10 cellular contexts compared by ENCODE assay signal in genomic region chr17:39224778-39225307, GRCh38. TPM values are rescaled to one million over a fixed set of nuclear protein-coding genes. Genes with fewer than 3 reads are reported as not detected.
DNase-seq lines count a peak whose midpoint lies in the region; ATAC-seq and TF ChIP-seq lines count a peak whose summit lies in the region.
"Had no signal": no experiment of that assay in that cellular context is flagged by ENCODE, and none has a peak within 500 bp of the region (broad histone marks: within the 10 kb centered on the region; RNA-seq: fewer than 3 reads in every experiment).

No MANE protein-coding gene starts in this region.

- H3K4me1 Mint-ChIP-seq in activated naive CD4-positive, alpha-beta T cell treated with anti-CD3 and anti-CD28 coated beads, Interleukin-2, amount 50 U/mL, for 24 hours, result peaks cover 6% of the 10 kb centered on the region
- peaks cover 34% of the 10 kb centered on the region for H3K4me1 Mint-ChIP-seq in chondrocyte (ENCODE audit: low read depth)
- H3K4me1 Mint-ChIP-seq in mesothelial cell of epicardium, result peaks cover 15% of the 10 kb centered on the region

- WGBS in upper lobe of left lung, 2 donors, result 4 to 5% methylated on average over 8 to 47 of the region's 68 CpGs
- 6% methylated on average over 59 of the region's 68 CpGs; no CpG with 5 or more reads in 1 of the 2 donors for WGBS in transverse colon (ENCODE audit: low coverage in 1 of 2), 2 donors

- peak overlapping the region; percentile 82 for H3K4me3 Mint-ChIP-seq in activated naive CD4-positive, alpha-beta T cell treated with anti-CD3 and anti-CD28 coated beads, Interleukin-2, amount 50 U/mL, for 24 hours
- H3K4me3 Mint-ChIP-seq in chondrocyte (ENCODE audit: unreplicated experiment) (peak overlapping the region; percentile 68), mesothelial cell of epicardium (peak overlapping the region; percentile 70)

- no peak overlapping the region for H3K27ac Mint-ChIP-seq in activated naive CD4-positive, alpha-beta T cell treated with anti-CD3 and anti-CD28 coated beads, Interleukin-2, amount 50 U/mL, for 24 hours
- H3K27ac Mint-ChIP-seq in chondrocyte (ENCODE audit: unreplicated experiment), result no peak overlapping the region
- no peak overlapping the region for H3K27ac Mint-ChIP-seq in mesothelial cell of epicardium

- DNase-seq in activated naive CD4-positive, alpha-beta T cell treated with Interleukin-2 at 50 U/mL for 16 hours, result no peak
- no peak for DNase-seq in chondrocyte (ENCODE audit: low spot score)
- no peak for DNase-seq in mesothelial cell of epicardium (ENCODE audit: low spot score in 2 of 2, unreplicated experiment in 2 of 2)
- peak in 1 of 2 donors; percentile 87 for DNase-seq in upper lobe of left lung
- no peak for DNase-seq in transverse colon
- no peak for DNase-seq in SHP77 (lab: John Stamatoyannopoulos, UW)

- H3K27me3 Mint-ChIP-seq in activated naive CD4-positive, alpha-beta T cell treated with anti-CD3 and anti-CD28 coated beads, Interleukin-2, amount 50 U/mL, for 24 hours, result peaks cover 16% of the 10 kb centered on the region
- peaks cover 10% of the 10 kb centered on the region for H3K27me3 Mint-ChIP-seq in chondrocyte (ENCODE audit: low read depth)
- peaks cover 73% of the 10 kb centered on the region for H3K27me3 Mint-ChIP-seq in mesothelial cell of epicardium (ENCODE audit: low read depth)

- no peaks in the 10 kb centered on the region for H3K9me3 Mint-ChIP-seq in activated naive CD4-positive, alpha-beta T cell treated with anti-CD3 and anti-CD28 coated beads, Interleukin-2, amount 50 U/mL, for 24 hours
- H3K9me3 Mint-ChIP-seq in chondrocyte (ENCODE audit: low read depth), result no peaks in the 10 kb centered on the region
- no peaks in the 10 kb centered on the region for H3K9me3 Mint-ChIP-seq in mesothelial cell of epicardium

- H3K9me3 ChIP-seq in upper lobe of left lung (no peaks in the 10 kb centered on the region), transverse colon (no peaks in the 10 kb centered on the region)

- no peak for TF ChIP-seq POLR2A in upper lobe of left lung (IDR thresholded peaks at IDR 0.05)
- no peak for TF ChIP-seq POLR2A in transverse colon (IDR thresholded peaks at IDR 0.05)

- TF ChIP-seq CTCF in chondrocyte (IDR thresholded peaks at IDR 0.05) (no peak), mesothelial cell of epicardium (IDR thresholded peaks at IDR 0.05; ENCODE audit: unreplicated experiment) (no peak), upper lobe of left lung (IDR thresholded peaks at IDR 0.05) (no peak), transverse colon (IDR thresholded peaks at IDR 0.05) (no peak)

- H3K27ac ChIP-seq in upper lobe of left lung (no peak overlapping the region), transverse colon (no peak overlapping the region)

- TF ChIP-seq EP300 in upper lobe of left lung (IDR thresholded peaks at IDR 0.05) (no peak), transverse colon (IDR thresholded peaks at IDR 0.05; ENCODE audit: low read depth) (no peak)

- no peaks in the 10 kb centered on the region for H3K36me3 Mint-ChIP-seq in activated naive CD4-positive, alpha-beta T cell treated with anti-CD3 and anti-CD28 coated beads, Interleukin-2, amount 50 U/mL, for 24 hours
- H3K36me3 Mint-ChIP-seq in chondrocyte (ENCODE audit: low read depth) (no peaks in the 10 kb centered on the region), mesothelial cell of epicardium (no peaks in the 10 kb centered on the region)

- H3K36me3 ChIP-seq in upper lobe of left lung (no peaks in the 10 kb centered on the region), transverse colon (no peaks in the 10 kb centered on the region)

- in situ Hi-C loops in transverse colon (cut with MboI; ENCODE audit: low pct_ligation_motif_present in 1 of 4, low pct_unique_long_range_greater_than_20kb in 1 of 4, low sequenced_read_pairs in 3 of 4), result no loop called here

- peaks cover 19 to 22% (median 21%) of the 10 kb centered on the region in 4 donors for H3K4me1 ChIP-seq in upper lobe of left lung
- peaks cover 3 to 20% (median 16%) of the 10 kb centered on the region in 4 donors for H3K4me1 ChIP-seq in transverse colon

- H3K4me3 ChIP-seq in upper lobe of left lung, result peak overlapping the region in 3 of 4 donors; percentile 28 to 49 (median 38)
- H3K4me3 ChIP-seq in transverse colon, result peak overlapping the region in 2 of 4 donors; percentile 29 to 49

- ATAC-seq in upper lobe of left lung (ENCODE audit: low FRiP score in 2 of 2), result peak in 1 of 2 donors; percentile 58
- no peak for ATAC-seq in HG02571 (IDR thresholded peaks at IDR 0.05; ENCODE audit: unreplicated experiment)

- H3K27me3 ChIP-seq in upper lobe of left lung (peaks cover 0 to 30% (median 17%) of the 10 kb centered on the region in 4 donors), transverse colon (peaks cover 57% of the 10 kb centered on the region)

- intact Hi-C loops in transverse colon (cut with DNase I; ENCODE audit: low total_unique reads), result no loop called here

RNA-seq across cellular contexts. Expression of gene STAC2, which starts 0.9 kb away (rescaled TPM):
- total RNA-seq in chondrocyte (0.35 to 1.1 TPM (median 0.44 TPM) in 3 replicates), mesothelial cell of epicardium (0.63 to 0.86 TPM (median 0.77 TPM) in 3 replicates), upper lobe of left lung (1 to 10 TPM in 1 of 6 donors, under 1 TPM in 3, not detected in 2; 0.24 to 1.1 (median 0.48) TPM), transverse colon (not detected)
- total RNA-seq: glomerular endothelial cell, NCI-H460 had no signal

RNA-seq across cellular contexts. Expression of gene RPL19, which starts 24.8 kb away (rescaled TPM):
- total RNA-seq in chondrocyte (1,031 to 1,318 TPM (median 1,035 TPM) in 3 replicates), mesothelial cell of epicardium (1,422 to 1,472 TPM (median 1,468 TPM) in 3 replicates), upper lobe of left lung (1,000 to 10,000 TPM; 1,356 to 1,902 (median 1,599) TPM), transverse colon (1,000 to 10,000 TPM; 1,146 to 2,715 (median 2,002) TPM)

RNA-seq across cellular contexts. Expression of gene CACNB1, which starts 27.4 kb away (rescaled TPM):
- total RNA-seq in chondrocyte, result 22.6 to 25.5 TPM (median 24.1 TPM) in 3 replicates
- total RNA-seq in mesothelial cell of epicardium, result 19.2 to 21.6 TPM (median 19.3 TPM) in 3 replicates
- 100 to 1,000 TPM in 1 of 6 donors, 10 to 100 TPM in 5; 28.8 to 149 (median 34.0) TPM for total RNA-seq in upper lobe of left lung
- 10 to 100 TPM; 10.1 to 21.7 (median 11.6) TPM for total RNA-seq in transverse colon

RNA-seq across cellular contexts. Expression of gene ARL5C, which starts 58.9 kb away (rescaled TPM):
- total RNA-seq in chondrocyte (0.25 TPM in 1 of 3 replicates, not detected in the others), mesothelial cell of epicardium (0.40 TPM in 1 of 3 replicates, not detected in the others), upper lobe of left lung (under 1 TPM in 1 of 6 donors, not detected in 5; 0.39 TPM), transverse colon (not detected)
- total RNA-seq: glomerular endothelial cell, NCI-H460 had no signal
